ENCODE assay signal across 30 cellular contexts in genomic region chr6:108210557-108210956, GRCh38. TPM values are rescaled to one million over a fixed set of nuclear protein-coding genes. Genes with fewer than 3 reads are reported as not detected.
"Had no signal": no experiment of that assay in that cellular context is flagged by ENCODE, and none has a peak within 500 bp of the region (broad histone marks: within the 10 kb centered on the region; RNA-seq: fewer than 3 reads in every experiment).

No MANE protein-coding gene starts in this region.

- H3K27me3 ChIP-seq: brain microvascular endothelial cell, cardiac muscle cell had no signal

- H3K9me3 Mint-ChIP-seq: activated CD4-positive, alpha-beta memory T cell treated with anti-CD3 and anti-CD28 coated beads, Interleukin-2, amount 10 ng/mL, durations not matched to agents 7 days and 5 days; activated naive CD4-positive, alpha-beta T cell treated with anti-CD3 and anti-CD28 coated beads for 36 hours; activated T-helper 17 cell treated with anti-CD3 and anti-CD28 coated beads, Interleukin-2, amount 50 U/mL, for 72 hours; T-cell had no signal

- DNase-seq: activated CD4-positive, alpha-beta memory T cell treated with anti-CD3 and anti-CD28 coated beads, Interleukin-2, amount 10 ng/mL, durations not matched to agents 7 days and 5 days; activated CD4-positive, alpha-beta T cell treated with anti-CD3 and anti-CD28 coated beads, Interleukin-2, amount 50 U/mL, for 1 hour; activated CD4-positive, CD25-positive, alpha-beta regulatory T cell; activated gamma-delta T cell; activated naive CD4-positive, alpha-beta T cell treated with anti-CD3 and anti-CD28 coated beads for 36 hours; activated T-cell treated with anti-CD3 and anti-CD28 coated beads for 4 hours; activated T-cell treated with anti-CD3 and anti-CD28 coated beads, Interleukin-2, amount 50 U/mL, for 48 hours; brain microvascular endothelial cell; KG1; NCI-H1105; NCI-H1436; NCI-H1694 treated with DMSO at 0.1 percent for 48 hours; NCI-H2029 treated with DMSO at 0.1 percent for 48 hours; NCI-H345; NCI-H510A; NCI-H526 treated with DMSO at 0.1 percent for 48 hours; NCI-H82; SIG-M5; T-cell; T-helper 2 cell; T1000 had no signal

- H3K4me1 Mint-ChIP-seq: activated CD4-positive, alpha-beta memory T cell treated with anti-CD3 and anti-CD28 coated beads, Interleukin-2, amount 10 ng/mL, durations not matched to agents 7 days and 5 days had no signal

- H3K4me3 Mint-ChIP-seq: activated CD4-positive, alpha-beta memory T cell treated with anti-CD3 and anti-CD28 coated beads, Interleukin-2, amount 10 ng/mL, durations not matched to agents 7 days and 5 days; activated naive CD4-positive, alpha-beta T cell treated with anti-CD3 and anti-CD28 coated beads for 36 hours; activated naive CD8-positive, alpha-beta T cell; activated T-helper 17 cell treated with anti-CD3 and anti-CD28 coated beads, Interleukin-2, amount 50 U/mL, for 72 hours; T-cell had no signal

- H3K27ac ChIP-seq: brain microvascular endothelial cell, cardiac muscle cell, SK-N-MC had no signal

- FAIRE-seq: TTC549 had no signal

- H3K27ac Mint-ChIP-seq: activated CD4-positive, alpha-beta memory T cell treated with anti-CD3 and anti-CD28 coated beads, Interleukin-2, amount 10 ng/mL, durations not matched to agents 7 days and 5 days; activated naive CD4-positive, alpha-beta T cell treated with anti-CD3 and anti-CD28 coated beads for 36 hours; activated T-helper 17 cell treated with anti-CD3 and anti-CD28 coated beads, Interleukin-2, amount 50 U/mL, for 72 hours; T-cell had no signal

- ATAC-seq: activated T-helper 17 cell treated with anti-CD3 and anti-CD28 coated beads, Interleukin-2, amount 50 U/mL, for 72 hours; T-cell had no signal

- H3K27me3 Mint-ChIP-seq: activated CD4-positive, alpha-beta memory T cell treated with anti-CD3 and anti-CD28 coated beads, Interleukin-2, amount 10 ng/mL, durations not matched to agents 7 days and 5 days; activated naive CD8-positive, alpha-beta T cell; activated T-helper 17 cell treated with anti-CD3 and anti-CD28 coated beads, Interleukin-2, amount 50 U/mL, for 72 hours; T-cell had no signal

- H3K4me3 ChIP-seq: cardiac muscle cell, SK-N-MC had no signal

RNA-seq across cellular contexts. Expression of gene NR2E1, which starts 44.7 kb away (rescaled TPM):
- total RNA-seq: activated CD4-positive, alpha-beta memory T cell treated with anti-CD3 and anti-CD28 coated beads, Interleukin-2, amount 10 ng/mL, durations not matched to agents 7 days and 5 days; activated CD8-positive, alpha-beta memory T cell treated with anti-CD3 and anti-CD28 coated beads for 36 hours; activated naive CD4-positive, alpha-beta T cell treated with anti-CD3 and anti-CD28 coated beads for 36 hours; activated T-helper 17 cell treated with anti-CD3 and anti-CD28 coated beads, Interleukin-2, amount 50 U/mL, for 72 hours; cardiac muscle cell; LHCN-M2; OCI-LY7; RPMI7951; T-cell had no signal
- polyA plus RNA-seq: cardiac muscle cell had no signal
